10 cellular contexts compared by ENCODE assay signal in genomic region chr11:74019860-74020259, GRCh38. TPM values are rescaled to one million over a fixed set of nuclear protein-coding genes. Genes with fewer than 3 reads are reported as not detected.
A peak's percentile ranks its signal among the peaks of the same experiment; 100 is the strongest.
DNase-seq lines count a peak whose midpoint lies in the region; ATAC-seq and TF ChIP-seq lines count a peak whose summit lies in the region.
"Had no signal": no experiment of that assay in that cellular context is flagged by ENCODE, and none has a peak within 500 bp of the region (broad histone marks: within the 10 kb centered on the region; RNA-seq: fewer than 3 reads in every experiment).

No MANE protein-coding gene starts in this region.

- no peaks in the 10 kb centered on the region for H3K27me3 Mint-ChIP-seq in activated naive CD4-positive, alpha-beta T cell treated with anti-CD3 and anti-CD28 coated beads, Interleukin-2, amount 50 U/mL, for 24 hours

- peaks cover 20% of the 10 kb centered on the region for H3K4me1 ChIP-seq in PC-3 (ENCODE audit: insufficient read depth, low read length)

- H3K79me2 ChIP-seq in PC-3 (ENCODE audit: low read length) = no peaks in the 10 kb centered on the region

- H3K36me3 Mint-ChIP-seq in activated naive CD4-positive, alpha-beta T cell treated with anti-CD3 and anti-CD28 coated beads, Interleukin-2, amount 50 U/mL, for 24 hours = peaks cover 20% of the 10 kb centered on the region

- TF ChIP-seq CTCF in PC-3 (conservative IDR thresholded peaks at IDR 0.05; ENCODE audit: low read depth, low read length) = no peak

- CTCF ChIA-PET in PC-3 (lab: Charles Lee) = no interaction called here

- H3K9me3 Mint-ChIP-seq in activated naive CD4-positive, alpha-beta T cell treated with anti-CD3 and anti-CD28 coated beads, Interleukin-2, amount 50 U/mL, for 24 hours = no peaks in the 10 kb centered on the region
- H3K9me3 Mint-ChIP-seq: nephron had no signal

- peak; percentile 40 to 50 for DNase-seq in activated CD4-positive, alpha-beta T cell treated with anti-CD3 and anti-CD28 coated beads for 24 hours (ENCODE audit: low read depth in 2 of 2)
- DNase-seq in activated CD4-positive, alpha-beta T cell treated with anti-CD3 and anti-CD28 coated beads for 1 hour = no peak
- peak; percentile 20 for DNase-seq in occipital lobe (lab: John Stamatoyannopoulos, UW)
- peak; percentile 26 for DNase-seq in superior temporal gyrus (ENCODE audit: extremely low spot score)
- no peak for DNase-seq in PC-3
- no peak for DNase-seq in SW 1271 (lab: John Stamatoyannopoulos, UW)
- no peak for DNase-seq in NCI-H1930 (lab: John Stamatoyannopoulos, UW)

- ATAC-seq in PC-3 = no peak
- ATAC-seq: A549 had no signal

- intact Hi-C loops in PC-3 (cut with micrococcal nuclease) = no loop called here

- no peak overlapping the region for H3K4me3 ChIP-seq in PC-3 (ENCODE audit: low read length)
- H3K4me3 ChIP-seq: A549 had no signal

- H3K27ac ChIP-seq in PC-3 (ENCODE audit: low read length) = no peak overlapping the region

- no peak overlapping the region for H3K4me3 Mint-ChIP-seq in activated naive CD4-positive, alpha-beta T cell treated with anti-CD3 and anti-CD28 coated beads, Interleukin-2, amount 50 U/mL, for 24 hours
- H3K4me3 Mint-ChIP-seq: nephron had no signal

- no peak overlapping the region for H2AFZ ChIP-seq in PC-3 (ENCODE audit: low read length)

- no peaks in the 10 kb centered on the region for H3K27me3 ChIP-seq in PC-3 (ENCODE audit: low read length)

- peaks cover 7% of the 10 kb centered on the region; the same call in 1 of the 2 replicates for H3K36me3 ChIP-seq in PC-3 (ENCODE audit: low read depth, low read length)

- no peaks in the 10 kb centered on the region for H4K20me1 ChIP-seq in PC-3 (ENCODE audit: low read length)

- peaks cover 29% of the 10 kb centered on the region for H3K4me1 Mint-ChIP-seq in activated naive CD4-positive, alpha-beta T cell treated with anti-CD3 and anti-CD28 coated beads, Interleukin-2, amount 50 U/mL, for 24 hours
- H3K4me1 Mint-ChIP-seq: nephron had no signal

- no peaks in the 10 kb centered on the region for H3F3A ChIP-seq in PC-3 (ENCODE audit: low read length, unreplicated experiment)

- H3K4me2 ChIP-seq in PC-3 (ENCODE audit: low read length) = no peak overlapping the region
- H3K4me2 ChIP-seq: A549 had no signal

- H3K9me2 ChIP-seq in PC-3 (replicated peaks; ENCODE audit: low read length) = no peaks in the 10 kb centered on the region

- POLR2A ChIA-PET in PC-3 (lab: Charles Lee; ENCODE audit: unreplicated experiment) = no interaction called here

- no peak overlapping the region for H3K9ac ChIP-seq in PC-3 (ENCODE audit: low read length)

- no TSS peak for BruUV-seq in PC-3 (replicated peaks; lab: Mats Ljungman, UMichigan)

- peak overlapping the region; percentile 23 for H3K27ac Mint-ChIP-seq in activated naive CD4-positive, alpha-beta T cell treated with anti-CD3 and anti-CD28 coated beads, Interleukin-2, amount 50 U/mL, for 24 hours
- H3K27ac Mint-ChIP-seq: nephron had no signal

- H3K9me3 ChIP-seq in PC-3 (ENCODE audit: low read length) = no peaks in the 10 kb centered on the region
- H3K9me3 ChIP-seq: A549 had no signal

RNA-seq across cellular contexts. Expression of gene UCP3, which starts 11.0 kb away (rescaled TPM):
- total RNA-seq in occipital lobe (0.62 TPM), PC-3 (2014; rRNA removed) (1.2 and 1.8 TPM in 2 replicates)

RNA-seq across cellular contexts. Expression of gene UCP2, which starts 37.2 kb away (rescaled TPM):
- total RNA-seq in occipital lobe = 5.0 TPM
- 6.4 and 11.9 TPM in 2 replicates for total RNA-seq in PC-3 (2014; rRNA removed)

Comparison
In these comparisons a context has a peak if more than half of its experiments do, and no peak if none do; other contexts are left out.
1. DNase-seq: peak in activated CD4-positive, alpha-beta T cell treated with anti-CD3 and anti-CD28 coated beads for 24 hours (2 of 2), occipital lobe (single experiment) and superior temporal gyrus (single experiment); none in activated CD4-positive, alpha-beta T cell treated with anti-CD3 and anti-CD28 coated beads for 1 hour (single experiment), PC-3 (single experiment), SW 1271 (0 of 2) and NCI-H1930 (0 of 2).